In genomic region chr19:17652627-17653026, GRCh38 we compare ENCODE assay signal across 25 cellular contexts. TPM values are rescaled to one million over a fixed set of nuclear protein-coding genes. Genes with fewer than 3 reads are reported as not detected.
"Had no signal": no experiment of that assay in that cellular context is flagged by ENCODE, and none has a peak within 500 bp of the region (broad histone marks: within the 10 kb centered on the region; RNA-seq: fewer than 3 reads in every experiment).

No MANE protein-coding gene starts in this region.

- H3K4me1 Mint-ChIP-seq: mesothelial cell of epicardium had no signal

- FAIRE-seq: colon, endothelial cell of umbilical vein, islet of Langerhans, keratinocyte had no signal

- H3K9me3 ChIP-seq: gastrocnemius medialis, left lung, lower lobe of right lung, mucosa of descending colon had no signal

- DNase-seq: dermis blood vessel endothelial cell; dorsolateral prefrontal cortex; effector CD4-positive, alpha-beta T cell; effector memory CD4-positive, alpha-beta T cell; foreskin fibroblast; foreskin melanocyte; gastrocnemius medialis; glutamatergic neuron; head of caudate nucleus; heart right ventricle; hippocampal formation; left cardiac atrium; left ventricle myocardium superior; lower lobe of right lung; mesenchymal stem cell had no signal

- H3K27ac Mint-ChIP-seq: mesothelial cell of epicardium had no signal

- H3K27ac ChIP-seq: coronary artery, dorsolateral prefrontal cortex, esophagus muscularis mucosa, gastrocnemius medialis, heart right ventricle, left lung, lower lobe of right lung had no signal

- H3K27me3 ChIP-seq: dorsolateral prefrontal cortex, gastrocnemius medialis, heart right ventricle had no signal

- H3K36me3 Mint-ChIP-seq: mesothelial cell of epicardium had no signal

- H3K36me3 ChIP-seq: esophagus muscularis mucosa, gastrocnemius medialis, heart right ventricle, left lung, lower lobe of right lung had no signal

- H3K4me3 Mint-ChIP-seq: mesothelial cell of epicardium had no signal

- ATAC-seq: gastrocnemius medialis, heart right ventricle, left cardiac atrium, left lung, left ventricle myocardium superior, lower lobe of right lung, mucosa of descending colon had no signal

- H3K4me3 ChIP-seq: coronary artery, dorsolateral prefrontal cortex, esophagus muscularis mucosa, gastrocnemius medialis, heart right ventricle, left lung, lower lobe of right lung, mucosa of descending colon had no signal

- H3K4me1 ChIP-seq: esophagus muscularis mucosa, gastrocnemius medialis, heart right ventricle, left lung, lower lobe of right lung had no signal

RNA-seq across cellular contexts. Expression of gene UNC13A, which starts 35.5 kb away (rescaled TPM):
- total RNA-seq: gastrocnemius medialis, left ventricle myocardium superior, lower leg skin had no signal
